11 cellular contexts compared by ENCODE assay signal in genomic region chr18:59268127-59268721, GRCh38. TPM values are rescaled to one million over a fixed set of nuclear protein-coding genes. Genes with fewer than 3 reads are reported as not detected.
DNase-seq lines count a peak whose midpoint lies in the region; ATAC-seq and TF ChIP-seq lines count a peak whose summit lies in the region.
"Had no signal": no experiment of that assay in that cellular context is flagged by ENCODE, and none has a peak within 500 bp of the region (broad histone marks: within the 10 kb centered on the region; RNA-seq: fewer than 3 reads in every experiment).

No MANE protein-coding gene starts in this region.

- no peak for TF ChIP-seq CTCF in GM23338 (conservative IDR thresholded peaks at IDR 0.05; ENCODE audit: low read depth in 2 of 2)
- no peak for TF ChIP-seq CTCF in neural progenitor cell (IDR thresholded peaks at IDR 0.05)

- H3K27me3 ChIP-seq in CD4-positive, CD25-positive, alpha-beta regulatory T cell (ENCODE audit: control insufficient read depth, insufficient read depth, low read length): peaks cover 39% of the 10 kb centered on the region
- H3K27me3 ChIP-seq in GM23338 (ENCODE audit: insufficient read depth) (peaks cover 99% of the 10 kb centered on the region), neural progenitor cell (peaks cover 99% of the 10 kb centered on the region), GM23248 (replicated peaks; ENCODE audit: insufficient read depth) (peaks cover 96% of the 10 kb centered on the region)

- H3K9me2 ChIP-seq in GM23338 (ENCODE audit: insufficient read depth) (no peaks in the 10 kb centered on the region), GM23248 (ENCODE audit: insufficient read depth) (no peaks in the 10 kb centered on the region)

- H3K27me3 Mint-ChIP-seq in CD4-positive, CD25-positive, alpha-beta regulatory T cell: peaks cover 83% of the 10 kb centered on the region
- H3K27me3 Mint-ChIP-seq in GM23338 (ENCODE audit: insufficient read depth, low read depth, poor library complexity) (peaks cover 91% of the 10 kb centered on the region), neural progenitor cell (ENCODE audit: insufficient read depth, low read depth) (peaks cover 85% of the 10 kb centered on the region)
- H3K27me3 Mint-ChIP-seq in effector memory CD8-positive, alpha-beta T cell: peaks cover 73 to 91% of the 10 kb centered on the region in 2 donors

- WGBS in GM23248 (ENCODE audit: low coverage in 1 of 2, low lambda C conversion rate in 2 of 2, missing lambda C conversion rate in 2 of 2), 2 experiments: 95% methylated on average over 26 to 28 of the region's 28 CpGs

- H3K9me3 Mint-ChIP-seq in CD4-positive, CD25-positive, alpha-beta regulatory T cell: peaks cover 0 to 5% (median 0%) of the 10 kb centered on the region in 7 donors
- H3K9me3 Mint-ChIP-seq in GM23338 (peaks cover 3% of the 10 kb centered on the region; the same call in 2 of the 3 replicates), neural progenitor cell (peaks cover 2% of the 10 kb centered on the region)
- H3K9me3 Mint-ChIP-seq in effector memory CD8-positive, alpha-beta T cell: no peaks in the 10 kb centered on the region

- peaks cover 3% of the 10 kb centered on the region for H3K36me3 Mint-ChIP-seq in CD4-positive, CD25-positive, alpha-beta regulatory T cell
- H3K36me3 Mint-ChIP-seq in GM23338 (ENCODE audit: low read depth): no peaks in the 10 kb centered on the region; the same call in 2 of the 3 replicates
- H3K36me3 Mint-ChIP-seq in effector memory CD8-positive, alpha-beta T cell (ENCODE audit: insufficient read depth): no peaks in the 10 kb centered on the region
- H3K36me3 Mint-ChIP-seq in neural progenitor cell: no peaks in the 10 kb centered on the region

- H3K9ac ChIP-seq in neural progenitor cell (no peak overlapping the region), GM23248 (no peak overlapping the region)

- H3K4me2 ChIP-seq in GM23338 (peak overlapping the region; percentile 88), neural progenitor cell (peak overlapping the region; percentile 70), GM23248 (ENCODE audit: unreplicated experiment) (no peak overlapping the region)

- H3K9me3 ChIP-seq in CD4-positive, CD25-positive, alpha-beta regulatory T cell (ENCODE audit: control insufficient read depth in 2 of 2, low read length in 2 of 2): no peaks in the 10 kb centered on the region
- H3K9me3 ChIP-seq in neural progenitor cell (ENCODE audit: low read depth) (no peaks in the 10 kb centered on the region), GM23248 (ENCODE audit: low read depth) (no peaks in the 10 kb centered on the region)

- no peak overlapping the region for H3K4me3 ChIP-seq in CD4-positive, CD25-positive, alpha-beta regulatory T cell (ENCODE audit: low read depth, low read length)
- H3K4me3 ChIP-seq in GM23338 (peak overlapping the region; percentile 69), neural progenitor cell (peak overlapping the region; percentile 35), GM23248 (no peak overlapping the region)

- peaks cover 32% of the 10 kb centered on the region for H3K4me1 ChIP-seq in CD4-positive, CD25-positive, alpha-beta regulatory T cell (ENCODE audit: control insufficient read depth, insufficient read depth, low read length, poor library complexity, severe bottlenecking)
- peaks cover 66% of the 10 kb centered on the region for H3K4me1 ChIP-seq in GM23338 (ENCODE audit: insufficient read depth)
- peaks cover 51% of the 10 kb centered on the region for H3K4me1 ChIP-seq in neural progenitor cell
- H3K4me1 ChIP-seq in GM23248 (ENCODE audit: insufficient read depth): no peaks in the 10 kb centered on the region

- no peak for ATAC-seq in CD4-positive, CD25-positive, alpha-beta regulatory T cell (ENCODE audit: low read depth in 2 of 2)
- no peak for ATAC-seq in GM23338
- ATAC-seq in effector memory CD8-positive, alpha-beta T cell (replicated peaks): no peak

- peaks cover 23% of the 10 kb centered on the region for H4K20me1 ChIP-seq in GM23338 (replicated peaks; ENCODE audit: insufficient read depth)
- peaks cover 83% of the 10 kb centered on the region for H4K20me1 ChIP-seq in neural progenitor cell (ENCODE audit: low read depth)
- no peaks in the 10 kb centered on the region for H4K20me1 ChIP-seq in GM23248 (ENCODE audit: insufficient read depth)

- H3F3A ChIP-seq in GM23338 (replicated peaks; ENCODE audit: low read depth) (peaks cover 25% of the 10 kb centered on the region), neural progenitor cell (ENCODE audit: low read depth) (peaks cover 80% of the 10 kb centered on the region), GM23248 (ENCODE audit: insufficient read depth) (no peaks in the 10 kb centered on the region; the same call in 1 of the 2 replicates)

- H3K27ac Mint-ChIP-seq in CD4-positive, CD25-positive, alpha-beta regulatory T cell: no peak overlapping the region
- H3K27ac Mint-ChIP-seq in GM23338: no peak overlapping the region
- H3K27ac Mint-ChIP-seq in effector memory CD8-positive, alpha-beta T cell: no peak overlapping the region
- H3K27ac Mint-ChIP-seq in neural progenitor cell: no peak overlapping the region
- H3K27ac Mint-ChIP-seq: activated CD4-positive, alpha-beta T cell treated with anti-CD3 and anti-CD28 coated beads for 36 hours had no signal

- H3K79me2 ChIP-seq in GM23338 (replicated peaks; ENCODE audit: insufficient read depth) (no peaks in the 10 kb centered on the region), neural progenitor cell (ENCODE audit: low read depth) (peaks cover 40% of the 10 kb centered on the region), GM23248 (ENCODE audit: insufficient read depth) (no peaks in the 10 kb centered on the region)

- peak overlapping the region in 3 of 4 donors; percentile 26 to 46 (median 27) for H3K4me3 Mint-ChIP-seq in CD4-positive, CD25-positive, alpha-beta regulatory T cell
- H3K4me3 Mint-ChIP-seq in GM23338 (peak overlapping the region; percentile 64), neural progenitor cell (peak overlapping the region; percentile 76)
- H3K4me3 Mint-ChIP-seq in effector memory CD8-positive, alpha-beta T cell: peak overlapping the region; percentile 15 to 60

- in situ Hi-C loops in GM23248 (cut with MboI): no loop called here

- H2AFZ ChIP-seq in GM23338 (peak overlapping the region; percentile 91), neural progenitor cell (replicated peaks) (no peak overlapping the region), GM23248 (no peak overlapping the region)

- no peak for DNase-seq in CD4-positive, CD25-positive, alpha-beta regulatory T cell
- DNase-seq in GM23338 (ENCODE audit: low spot score) (peak; percentile 20), neural progenitor cell (ENCODE audit: low spot score) (peak; percentile 20), NCI-H2029 treated with DMSO at 0.1 percent for 48 hours (lab: John Stamatoyannopoulos, UW) (no peak), GM23248 (no peak), NCI-H1092 (lab: John Stamatoyannopoulos, UW) (no peak)
- no peak for DNase-seq in effector memory CD8-positive, alpha-beta T cell
- DNase-seq: foreskin melanocyte, stomach had no signal

- no peaks in the 10 kb centered on the region for H3K36me3 ChIP-seq in CD4-positive, CD25-positive, alpha-beta regulatory T cell (ENCODE audit: control insufficient read depth, insufficient read depth, low read length)
- H3K36me3 ChIP-seq in GM23338 (ENCODE audit: insufficient read depth) (no peaks in the 10 kb centered on the region; the same call in 1 of the 2 replicates), neural progenitor cell (peaks cover 25% of the 10 kb centered on the region), GM23248 (ENCODE audit: low read depth) (no peaks in the 10 kb centered on the region)
- H3K36me3 ChIP-seq: stomach had no signal

- H3K27ac ChIP-seq in CD4-positive, CD25-positive, alpha-beta regulatory T cell (ENCODE audit: insufficient read depth, low read length, poor library complexity, severe bottlenecking): no peak overlapping the region
- H3K27ac ChIP-seq in GM23338 (ENCODE audit: low read depth) (no peak overlapping the region), neural progenitor cell (no peak overlapping the region), GM23248 (no peak overlapping the region)
- H3K27ac ChIP-seq: stomach had no signal

- H3K4me1 Mint-ChIP-seq in CD4-positive, CD25-positive, alpha-beta regulatory T cell: peaks cover 5 to 37% (median 15%) of the 10 kb centered on the region in 4 donors
- H3K4me1 Mint-ChIP-seq in GM23338 (peaks cover 41% of the 10 kb centered on the region), neural progenitor cell (peaks cover 17% of the 10 kb centered on the region)
- H3K4me1 Mint-ChIP-seq in effector memory CD8-positive, alpha-beta T cell (ENCODE audit: low read depth in 2 of 2): peaks cover 7 to 16% of the 10 kb centered on the region in 2 donors

RNA-seq across cellular contexts. Expression of gene RAX, which starts 5.0 kb away (rescaled TPM):
- total RNA-seq in CD4-positive, CD25-positive, alpha-beta regulatory T cell: not detected
- polyA plus RNA-seq in CD4-positive, CD25-positive, alpha-beta regulatory T cell: not detected
- 0.03 and 0.08 TPM in 2 replicates for total RNA-seq in GM23338 (2014; rRNA removed; shearing (Covaris generic))
- 0.16 and 0.68 TPM in 2 replicates for polyA plus RNA-seq in GM23338 (2016; fragmentation: Nextera tagmentation; extraction: Ambion mirVana)
- 20.7 and 78.1 TPM in 2 replicates for total RNA-seq in neural progenitor cell (ENCODE audit: low replicate concordance)
- not detected in 2 replicates for total RNA-seq in GM23248 (2014; rRNA removed; shearing (Covaris generic))
- not detected in 2 replicates for polyA plus RNA-seq in GM23248 (2016; fragmentation: Nextera tagmentation; extraction: Ambion mirVana)
- total RNA-seq: activated CD4-positive, alpha-beta T cell treated with anti-CD3 and anti-CD28 coated beads for 36 hours; right cardiac atrium; stomach had no signal
- polyA plus RNA-seq: right cardiac atrium had no signal

RNA-seq across cellular contexts. Expression of gene GRP, which starts 48.3 kb away (rescaled TPM):
- total RNA-seq in CD4-positive, CD25-positive, alpha-beta regulatory T cell: not detected
- not detected for polyA plus RNA-seq in CD4-positive, CD25-positive, alpha-beta regulatory T cell
- total RNA-seq in GM23338 (2014; rRNA removed; shearing (Covaris generic)): not detected in 2 replicates
- polyA plus RNA-seq in GM23338 (2016; fragmentation: Nextera tagmentation; extraction: Ambion mirVana): not detected in 2 replicates
- 2.1 TPM in 1 of 2 replicates, not detected in the other for total RNA-seq in neural progenitor cell (ENCODE audit: low replicate concordance)
- total RNA-seq in GM23248 (2014; rRNA removed; shearing (Covaris generic)): not detected in 2 replicates
- not detected in 2 replicates for polyA plus RNA-seq in GM23248 (2016; fragmentation: Nextera tagmentation; extraction: Ambion mirVana)
- total RNA-seq: activated CD4-positive, alpha-beta T cell treated with anti-CD3 and anti-CD28 coated beads for 36 hours; right cardiac atrium had no signal
- polyA plus RNA-seq: right cardiac atrium had no signal

RNA-seq across cellular contexts. Expression of gene CPLX4, which starts 50.2 kb away (rescaled TPM):
- total RNA-seq in CD4-positive, CD25-positive, alpha-beta regulatory T cell: not detected
- not detected for polyA plus RNA-seq in CD4-positive, CD25-positive, alpha-beta regulatory T cell
- not detected in 2 replicates for total RNA-seq in GM23338 (2014; rRNA removed; shearing (Covaris generic))
- not detected in 2 replicates for polyA plus RNA-seq in GM23338 (2016; fragmentation: Nextera tagmentation; extraction: Ambion mirVana)
- 0.12 and 2.2 TPM in 2 replicates for total RNA-seq in neural progenitor cell (ENCODE audit: low replicate concordance)
- total RNA-seq in GM23248 (2014; rRNA removed; shearing (Covaris generic)): not detected in 2 replicates
- not detected in 2 replicates for polyA plus RNA-seq in GM23248 (2016; fragmentation: Nextera tagmentation; extraction: Ambion mirVana)
- total RNA-seq: activated CD4-positive, alpha-beta T cell treated with anti-CD3 and anti-CD28 coated beads for 36 hours; right cardiac atrium; stomach had no signal
- polyA plus RNA-seq: right cardiac atrium, stomach had no signal

Comparison
In these comparisons a context has a peak if more than half of its experiments do, and no peak if none do; other contexts are left out.
1. DNase-seq: peak in GM23338 (single experiment) and neural progenitor cell (single experiment); none in CD4-positive, CD25-positive, alpha-beta regulatory T cell (0 of 3), effector memory CD8-positive, alpha-beta T cell (0 of 3), NCI-H2029 treated with DMSO at 0.1 percent for 48 hours (single experiment), GM23248 (single experiment) and NCI-H1092 (single experiment).
2. H3K4me3 ChIP-seq: peak in GM23338 (single experiment) and neural progenitor cell (single experiment); none in CD4-positive, CD25-positive, alpha-beta regulatory T cell (single experiment) and GM23248 (single experiment).
3. RNA of gene RAX, which starts 5.0 kb away (total RNA-seq): 20.7 to 78.1 TPM in neural progenitor cell; 0.03 to 0.08 TPM in GM23338, not detected in CD4-positive, CD25-positive, alpha-beta regulatory T cell (single experiment) and not detected in GM23248; every median in the first group is over 10 times any median in the second.
4. Peak in every context shown above with its lines, with median percentiles within 50 percentile points of each other: H3K4me3 Mint-ChIP-seq.